In genomic region chr16:16051132-16051531, GRCh38 we compare ENCODE assay signal across 31 cellular contexts.
"Had no signal": no experiment of that assay in that cellular context is flagged by ENCODE, and none has a peak within 500 bp of the region (broad histone marks: within the 10 kb centered on the region; RNA-seq: fewer than 3 reads in every experiment).

No MANE protein-coding gene starts in this region.

- H3K4me3 ChIP-seq: coronary artery, dorsolateral prefrontal cortex, heart right ventricle had no signal

- H3K27me3 ChIP-seq: brain microvascular endothelial cell, dorsolateral prefrontal cortex, heart right ventricle had no signal

- H3K4me3 Mint-ChIP-seq: activated CD4-positive, alpha-beta T cell treated with anti-CD3 and anti-CD28 coated beads for 36 hours; activated CD4-positive, alpha-beta T cell treated with anti-CD3 and anti-CD28 coated beads, Interleukin-2, amount 10 ng/mL, durations not matched to agents 24 days and 14 days; activated CD8-positive, alpha-beta T cell treated with anti-CD3 and anti-CD28 coated beads for 36 hours; activated naive CD8-positive, alpha-beta T cell; activated T-cell treated with anti-CD3 and anti-CD28 coated beads, Interleukin-2, amount 50 U/mL, for 4 hours; activated T-helper 17 cell treated with anti-CD3 and anti-CD28 coated beads, Interleukin-2, amount 50 U/mL, for 72 hours; central memory CD8-positive, alpha-beta T cell; dendritic cell treated with granulocyte-macrophage colony-stimulating factor and Interleukin-4, amounts not matched to agents 40 ng/mL and 50 ng/mL, for 4 days; endodermal cell; T-helper 17 cell; T-helper 2 cell treated with Interferon-gamma antibody and Interleukin-4, amounts not matched to agents 5 μg/mL and 100 μg/mL, for 36 hours had no signal

- DNase-seq: activated CD4-positive, alpha-beta T cell treated with anti-CD3 and anti-CD28 coated beads for 36 hours; activated CD4-positive, alpha-beta T cell treated with anti-CD3 and anti-CD28 coated beads, Interleukin-2, amount 10 ng/mL, durations not matched to agents 24 days and 14 days; activated CD4-positive, alpha-beta T cell treated with anti-CD3 and anti-CD28 coated beads, Interleukin-2, amount 50 U/mL, for 48 hours; activated CD4-positive, CD25-positive, alpha-beta regulatory T cell; activated CD4-positive, CD25-positive, alpha-beta regulatory T cell treated with anti-CD3 and anti-CD28 coated beads, Interleukin-2, amount 50 U/mL, for 72 hours; activated CD8-positive, alpha-beta memory T cell treated with anti-CD3 and anti-CD28 coated beads for 24 hours; activated CD8-positive, alpha-beta T cell treated with anti-CD3 and anti-CD28 coated beads for 36 hours; activated effector memory CD4-positive, alpha-beta T cell treated with Interleukin-2 at 50 U/mL for 16 hours; activated gamma-delta T cell treated with Interleukin-2 at 50 U/mL for 16 hours; activated naive CD4-positive, alpha-beta T cell treated with anti-CD3 and anti-CD28 coated beads, Interleukin-2, amount 50 U/mL, for 16 hours; activated naive CD4-positive, alpha-beta T cell treated with Interleukin-2 at 50 U/mL for 16 hours; activated T-cell treated with anti-CD3 and anti-CD28 coated beads, Interleukin-2, amount 50 U/mL, for 4 hours; amniotic stem cell; anterior cingulate cortex; brain microvascular endothelial cell; dorsolateral prefrontal cortex; effector memory CD4-positive, alpha-beta T cell; endodermal cell; foreskin fibroblast; heart right ventricle; T-helper 1 cell; T-helper 17 cell; T1000; WERI-Rb-1 had no signal

- H3K27ac Mint-ChIP-seq: activated CD4-positive, alpha-beta T cell treated with anti-CD3 and anti-CD28 coated beads for 36 hours; activated CD4-positive, alpha-beta T cell treated with anti-CD3 and anti-CD28 coated beads, Interleukin-2, amount 10 ng/mL, durations not matched to agents 24 days and 14 days; activated CD8-positive, alpha-beta T cell treated with anti-CD3 and anti-CD28 coated beads for 36 hours; activated naive CD8-positive, alpha-beta T cell; dendritic cell treated with granulocyte-macrophage colony-stimulating factor and Interleukin-4, amounts not matched to agents 40 ng/mL and 50 ng/mL, for 4 days; endodermal cell; T-helper 17 cell; T-helper 2 cell treated with Interferon-gamma antibody and Interleukin-4, amounts not matched to agents 5 μg/mL and 100 μg/mL, for 36 hours had no signal

- H3K9me3 Mint-ChIP-seq: activated CD4-positive, alpha-beta T cell treated with anti-CD3 and anti-CD28 coated beads, Interleukin-2, amount 10 ng/mL, durations not matched to agents 24 days and 14 days; activated CD8-positive, alpha-beta T cell treated with anti-CD3 and anti-CD28 coated beads for 36 hours; activated T-cell treated with anti-CD3 and anti-CD28 coated beads, Interleukin-2, amount 50 U/mL, for 4 hours; activated T-helper 17 cell treated with anti-CD3 and anti-CD28 coated beads, Interleukin-2, amount 50 U/mL, for 72 hours; central memory CD8-positive, alpha-beta T cell; dendritic cell treated with granulocyte-macrophage colony-stimulating factor and Interleukin-4, amounts not matched to agents 40 ng/mL and 50 ng/mL, for 4 days; endodermal cell; T-helper 2 cell treated with Interferon-gamma antibody and Interleukin-4, amounts not matched to agents 5 μg/mL and 100 μg/mL, for 36 hours had no signal

- H3K4me1 Mint-ChIP-seq: activated CD4-positive, alpha-beta T cell treated with anti-CD3 and anti-CD28 coated beads for 36 hours; activated T-helper 17 cell treated with anti-CD3 and anti-CD28 coated beads, Interleukin-2, amount 50 U/mL, for 72 hours; central memory CD8-positive, alpha-beta T cell; endodermal cell had no signal

- H3K27ac ChIP-seq: brain microvascular endothelial cell, coronary artery, dorsolateral prefrontal cortex, WERI-Rb-1 had no signal

- H3K27me3 Mint-ChIP-seq: activated CD4-positive, alpha-beta T cell treated with anti-CD3 and anti-CD28 coated beads for 36 hours; activated CD4-positive, alpha-beta T cell treated with anti-CD3 and anti-CD28 coated beads, Interleukin-2, amount 10 ng/mL, durations not matched to agents 24 days and 14 days; activated CD8-positive, alpha-beta T cell treated with anti-CD3 and anti-CD28 coated beads for 36 hours; activated naive CD8-positive, alpha-beta T cell; activated T-helper 17 cell treated with anti-CD3 and anti-CD28 coated beads, Interleukin-2, amount 50 U/mL, for 72 hours; central memory CD8-positive, alpha-beta T cell; dendritic cell treated with granulocyte-macrophage colony-stimulating factor and Interleukin-4, amounts not matched to agents 40 ng/mL and 50 ng/mL, for 4 days; T-helper 17 cell had no signal

- ATAC-seq: activated CD4-positive, alpha-beta T cell treated with anti-CD3 and anti-CD28 coated beads for 36 hours; activated CD8-positive, alpha-beta T cell treated with anti-CD3 and anti-CD28 coated beads for 36 hours; activated T-cell treated with anti-CD3 and anti-CD28 coated beads, Interleukin-2, amount 50 U/mL, for 4 hours; activated T-helper 17 cell treated with anti-CD3 and anti-CD28 coated beads, Interleukin-2, amount 50 U/mL, for 72 hours; esophagus mucosa; heart right ventricle; T-helper 17 cell had no signal

- H3K9me3 ChIP-seq: heart right ventricle had no signal
